In the genomic region with DNA sequence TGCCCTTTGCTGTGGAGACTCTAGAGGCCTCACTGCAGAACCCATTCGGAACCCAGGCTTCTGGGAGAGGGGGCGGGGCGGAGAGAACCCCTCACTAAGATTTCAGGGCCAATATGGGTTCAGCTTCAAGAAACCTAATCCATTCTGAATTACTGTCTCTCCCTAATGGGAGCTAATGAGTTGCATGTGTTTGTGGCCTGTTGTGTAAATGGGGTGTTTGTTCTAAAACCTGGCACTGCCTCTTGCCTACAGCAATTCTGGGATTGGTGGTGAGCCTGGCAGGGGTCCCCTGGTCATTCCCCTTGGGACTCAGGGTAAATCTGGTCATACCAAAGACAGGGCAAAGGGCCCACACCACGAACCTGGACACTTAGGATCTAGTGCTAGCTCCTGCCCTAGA, we compare ENCODE assay signal across 11 cellular contexts. TPM values are rescaled to one million over a fixed set of nuclear protein-coding genes. Genes with fewer than 3 reads are reported as not detected.
DNase-seq lines count a peak whose midpoint lies in the region; ATAC-seq and TF ChIP-seq lines count a peak whose summit lies in the region.
"Had no signal": no experiment of that assay in that cellular context is flagged by ENCODE, and none has a peak within 500 bp of the region (broad histone marks: within the 10 kb centered on the region; RNA-seq: fewer than 3 reads in every experiment).

No MANE protein-coding gene starts in this region.

- POLR2A ChIA-PET in MCF 10A (lab: Yijun Ruan, JAX) = no interaction called here

- no peak overlapping the region for H3K4me3 Mint-ChIP-seq in MCF 10A (ENCODE audit: unreplicated experiment)
- peak overlapping the region; percentile 78 for H3K4me3 Mint-ChIP-seq in endothelial cell (ENCODE audit: unreplicated experiment)
- peak overlapping the region; percentile 79 for H3K4me3 Mint-ChIP-seq in nephron progenitor cell
- H3K4me3 Mint-ChIP-seq: activated naive CD4-positive, alpha-beta T cell treated with anti-CD3 and anti-CD28 coated beads, Interleukin-2, amount 10 ng/mL, durations not matched to agents 7 days and 5 days had no signal

- intact Hi-C loops in breast epithelium (cut with DNase I; ENCODE audit: low total_unique reads) (no loop called here), MCF 10A (cut with micrococcal nuclease) (no loop called here)

- peaks cover 6% of the 10 kb centered on the region for H3K4me1 Mint-ChIP-seq in MCF 10A (ENCODE audit: insufficient read depth, unreplicated experiment)
- H3K4me1 Mint-ChIP-seq in endothelial cell (ENCODE audit: unreplicated experiment) = peaks cover 2% of the 10 kb centered on the region
- peaks cover 74% of the 10 kb centered on the region for H3K4me1 Mint-ChIP-seq in nephron progenitor cell

- H3K27ac ChIP-seq in breast epithelium = peak overlapping the region; percentile 76 to 96
- peak overlapping the region; percentile 83 to 92 (median 90) for H3K27ac ChIP-seq in upper lobe of left lung

- H3K9me3 ChIP-seq in breast epithelium (no peaks in the 10 kb centered on the region), upper lobe of left lung (no peaks in the 10 kb centered on the region)

- TF ChIP-seq CTCF in breast epithelium (IDR thresholded peaks at IDR 0.05) (no peak), MCF 10A (IDR thresholded peaks at IDR 0.05; ENCODE audit: unreplicated experiment) (no peak), endothelial cell (IDR thresholded peaks at IDR 0.05; ENCODE audit: unreplicated experiment) (no peak), nephron progenitor cell (IDR thresholded peaks at IDR 0.05) (no peak), upper lobe of left lung (IDR thresholded peaks at IDR 0.05) (no peak)

- H3K36me3 ChIP-seq in breast epithelium (no peaks in the 10 kb centered on the region), upper lobe of left lung (no peaks in the 10 kb centered on the region)

- H3K27me3 ChIP-seq in breast epithelium (no peaks in the 10 kb centered on the region), upper lobe of left lung (peaks cover 0 to 13% (median 6%) of the 10 kb centered on the region in 4 donors)

- peak overlapping the region; percentile 47 to 86 (median 61) for H3K4me3 ChIP-seq in breast epithelium
- peak overlapping the region in 3 of 4 donors; percentile 44 to 54 (median 51) for H3K4me3 ChIP-seq in upper lobe of left lung

- TF ChIP-seq EP300 in upper lobe of left lung (IDR thresholded peaks at IDR 0.05) = no peak

- no TSS peak for BruUV-seq in MCF 10A (replicated peaks; lab: Mats Ljungman, UMichigan)

- 80 to 86% methylated on average over 4 of the region's 4 CpGs for WGBS in upper lobe of left lung, 2 donors

- H3K4me1 ChIP-seq in breast epithelium (no peaks in the 10 kb centered on the region), upper lobe of left lung (peaks cover 11 to 18% (median 14%) of the 10 kb centered on the region in 4 donors)

- H3K27ac Mint-ChIP-seq in MCF 10A (ENCODE audit: low read depth, unreplicated experiment) (no peak overlapping the region), endothelial cell (ENCODE audit: unreplicated experiment) (no peak overlapping the region), nephron progenitor cell (peak overlapping the region; percentile 21)
- H3K27ac Mint-ChIP-seq: activated naive CD4-positive, alpha-beta T cell treated with anti-CD3 and anti-CD28 coated beads, Interleukin-2, amount 10 ng/mL, durations not matched to agents 7 days and 5 days had no signal

- peaks cover 35% of the 10 kb centered on the region for H3K27me3 Mint-ChIP-seq in MCF 10A (ENCODE audit: insufficient read depth, unreplicated experiment)
- H3K27me3 Mint-ChIP-seq in endothelial cell (ENCODE audit: unreplicated experiment) = peaks cover 6% of the 10 kb centered on the region
- peaks cover 11% of the 10 kb centered on the region for H3K27me3 Mint-ChIP-seq in nephron progenitor cell (ENCODE audit: low read depth, poor library complexity)

- no peaks in the 10 kb centered on the region for H3K9me3 Mint-ChIP-seq in MCF 10A (ENCODE audit: unreplicated experiment)
- H3K9me3 Mint-ChIP-seq in endothelial cell (ENCODE audit: unreplicated experiment) = no peaks in the 10 kb centered on the region
- peaks cover 5% of the 10 kb centered on the region for H3K9me3 Mint-ChIP-seq in nephron progenitor cell
- H3K9me3 Mint-ChIP-seq: activated naive CD4-positive, alpha-beta T cell treated with anti-CD3 and anti-CD28 coated beads, Interleukin-2, amount 10 ng/mL, durations not matched to agents 7 days and 5 days had no signal

- no peak for ATAC-seq in upper lobe of left lung (ENCODE audit: low FRiP score in 2 of 2)
- ATAC-seq in GM18502 (IDR thresholded peaks at IDR 0.05; ENCODE audit: poor library complexity, unreplicated experiment) = no peak
- ATAC-seq: left lobe of liver had no signal

- H3K36me3 Mint-ChIP-seq in MCF 10A (ENCODE audit: insufficient read depth, unreplicated experiment) (no peaks in the 10 kb centered on the region), endothelial cell (ENCODE audit: low read depth, unreplicated experiment) (no peaks in the 10 kb centered on the region), nephron progenitor cell (ENCODE audit: low read depth) (no peaks in the 10 kb centered on the region)
- H3K36me3 Mint-ChIP-seq: activated naive CD4-positive, alpha-beta T cell treated with anti-CD3 and anti-CD28 coated beads, Interleukin-2, amount 10 ng/mL, durations not matched to agents 7 days and 5 days had no signal

- CTCF ChIA-PET in MCF 10A (lab: Yijun Ruan, JAX) = interaction anchor here (0.6 to 1.9 kb wide), 2 partner anchors 14 to 17 kb away, joined by 3 to 4 read pairs; no protein-coding TSS in a partner anchor

- DNase-seq in breast epithelium (ENCODE audit: low spot score in 2 of 2) (no peak), MCF 10A (ENCODE audit: unreplicated experiment) (no peak), endothelial cell (ENCODE audit: low spot score) (no peak), nephron progenitor cell (no peak), upper lobe of left lung (no peak), mucosa of gallbladder (ENCODE audit: low spot score) (no peak), cortex of kidney (lab: John Stamatoyannopoulos, UW) (no peak)
- DNase-seq: activated CD4-positive, alpha-beta T cell treated with anti-CD3 and anti-CD28 coated beads for 1 hour; activated naive CD4-positive, alpha-beta T cell treated with anti-CD3 and anti-CD28 coated beads, Interleukin-2, amount 10 ng/mL, durations not matched to agents 7 days and 5 days had no signal

- TF ChIP-seq POLR2A in breast epithelium (IDR thresholded peaks at IDR 0.05) (no peak), upper lobe of left lung (IDR thresholded peaks at IDR 0.05) (no peak)

RNA-seq across cellular contexts. Expression of a gene that starts 0.6 kb away (rescaled TPM):
- total RNA-seq in breast epithelium (10 to 100 TPM; 12.6 to 20.6 (median 20.3) TPM), MCF 10A (2022) (not detected in 2 replicates), endothelial cell (ENCODE audit: unreplicated experiment) (0.69 TPM), upper lobe of left lung (10 to 100 TPM; 12.8 to 49.9 (median 24.9) TPM), mucosa of gallbladder (17.5 TPM)

RNA-seq across cellular contexts. Expression of a gene that starts 8.1 kb away (rescaled TPM):
- total RNA-seq in breast epithelium (under 1 TPM in 2 of 3 donors, not detected in 1; 0.15 to 0.33 TPM), MCF 10A (2022) (not detected in 2 replicates), endothelial cell (ENCODE audit: unreplicated experiment) (not detected), upper lobe of left lung (not detected), mucosa of gallbladder (not detected)
- total RNA-seq: left lobe of liver had no signal

RNA-seq across cellular contexts. Expression of a gene that starts 23.2 kb away (rescaled TPM):
- total RNA-seq in breast epithelium = not detected
- not detected in 2 replicates for total RNA-seq in MCF 10A (2022)
- not detected for total RNA-seq in endothelial cell (ENCODE audit: unreplicated experiment)
- 1 to 10 TPM in 3 of 6 donors, under 1 TPM in 1, not detected in 2; 0.69 to 6.6 (median 4.4) TPM for total RNA-seq in upper lobe of left lung
- 0.37 TPM for total RNA-seq in mucosa of gallbladder

RNA-seq across cellular contexts. Expression of a gene that starts 39.0 kb away (rescaled TPM):
- total RNA-seq in breast epithelium (10 to 100 TPM; 23.7 to 28.5 (median 28.4) TPM), MCF 10A (2022) (14.9 and 15.9 TPM in 2 replicates), endothelial cell (ENCODE audit: unreplicated experiment) (10.6 TPM), upper lobe of left lung (10 to 100 TPM; 15.8 to 35.6 (median 25.5) TPM), mucosa of gallbladder (13.2 TPM)

RNA-seq across cellular contexts. Expression of a gene that starts 46.6 kb away (rescaled TPM):
- total RNA-seq in breast epithelium (1 to 10 TPM; 3.7 to 10.0 (median 7.2) TPM), MCF 10A (2022) (3.0 and 3.5 TPM in 2 replicates), endothelial cell (ENCODE audit: unreplicated experiment) (1.8 TPM), upper lobe of left lung (10 to 100 TPM in 1 of 6 donors, 1 to 10 TPM in 5; 3.3 to 10.5 (median 4.8) TPM), mucosa of gallbladder (5.6 TPM)
